Comparison of ENCODE assay signal across 1 cellular context in genomic region chrX:48648299-48648698, GRCh38.
TF ChIP-seq lines count a peak whose summit lies in the region.

No MANE protein-coding gene starts in this region.

TF ChIP-seq in HepG2, 621 proteins besides CTCF, POLR2A, EP300 and RAD21:
- TF ChIP-seq STAG1 (CRISPR knock-in tag; IDR thresholded peaks at IDR 0.05) = peak; percentile 77
- TF ChIP-seq ZNF747 (CRISPR knock-in tag; IDR thresholded peaks at IDR 0.05; ENCODE audit: borderline replicate concordance) = no peak
- TF ChIP-seq, protein P1, sequence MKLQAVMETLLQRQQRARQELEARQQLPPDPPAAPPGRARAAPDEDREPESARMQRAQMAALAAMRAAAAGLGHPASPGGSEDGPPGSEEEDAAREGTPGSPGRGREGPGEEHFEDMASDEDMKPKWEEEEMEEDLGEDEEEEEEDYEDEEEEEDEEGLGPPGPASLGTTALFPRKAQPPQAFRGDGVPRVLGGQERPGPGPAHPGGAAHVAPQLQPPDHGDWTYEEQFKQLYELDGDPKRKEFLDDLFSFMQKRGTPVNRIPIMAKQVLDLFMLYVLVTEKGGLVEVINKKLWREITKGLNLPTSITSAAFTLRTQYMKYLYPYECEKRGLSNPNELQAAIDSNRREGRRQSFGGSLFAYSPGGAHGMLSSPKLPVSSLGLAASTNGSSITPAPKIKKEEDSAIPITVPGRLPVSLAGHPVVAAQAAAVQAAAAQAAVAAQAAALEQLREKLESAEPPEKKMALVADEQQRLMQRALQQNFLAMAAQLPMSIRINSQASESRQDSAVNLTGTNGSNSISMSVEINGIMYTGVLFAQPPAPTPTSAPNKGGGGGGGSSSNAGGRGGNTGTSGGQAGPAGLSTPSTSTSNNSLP (IDR thresholded peaks at IDR 0.05; ENCODE audit: low read depth, low read length) = 0 out of 2 replicates have a peak, but pooled peaks have one; percentile 25
- peak; percentile 44; the same call in 1 of the 2 replicates for TF ChIP-seq SMC3 (IDR thresholded peaks at IDR 0.05; ENCODE audit: low read length)
